In genomic region chr9:136762915-136763648, GRCh38 we compare ENCODE assay signal across 9 cellular contexts. TPM values are rescaled to one million over a fixed set of nuclear protein-coding genes. Genes with fewer than 3 reads are reported as not detected.
A peak's percentile ranks its signal among the peaks of the same experiment; 100 is the strongest.
DNase-seq lines count a peak whose midpoint lies in the region; ATAC-seq and TF ChIP-seq lines count a peak whose summit lies in the region.
"Had no signal": no experiment of that assay in that cellular context is flagged by ENCODE, and none has a peak within 500 bp of the region (broad histone marks: within the 10 kb centered on the region; RNA-seq: fewer than 3 reads in every experiment).

No MANE protein-coding gene starts in this region.

- H3K27me3 ChIP-seq in right cardiac atrium (ENCODE audit: control insufficient read depth, insufficient read depth) (no peaks in the 10 kb centered on the region), testis (no peaks in the 10 kb centered on the region), mammary epithelial cell (ENCODE audit: insufficient read depth, low read length) (peaks cover 2% of the 10 kb centered on the region)

- in situ Hi-C loops in mammary epithelial cell (cut with MboI; ENCODE audit: low sequenced_read_pairs in 2 of 2): no loop called here

- H3K79me2 ChIP-seq in mammary epithelial cell (ENCODE audit: insufficient read depth, low read length): no peaks in the 10 kb centered on the region

- WGBS in right cardiac atrium: 22% methylated on average over 37 of the region's 37 CpGs
- 6 to 35% methylated on average over 19 to 33 of the region's 37 CpGs for WGBS in testis, 2 donors
- 63% methylated on average over 5 of the region's 37 CpGs for WGBS in mammary epithelial cell (ENCODE audit: low coverage, missing lambda C conversion rate)

- no peaks in the 10 kb centered on the region for H3K9me3 ChIP-seq in right cardiac atrium (ENCODE audit: control insufficient read depth, low read length)
- no peaks in the 10 kb centered on the region for H3K9me3 ChIP-seq in testis
- no peaks in the 10 kb centered on the region for H3K9me3 ChIP-seq in mammary epithelial cell (replicated peaks; ENCODE audit: insufficient read depth, low read length)

- no peaks in the 10 kb centered on the region for H4K20me1 ChIP-seq in mammary epithelial cell (ENCODE audit: insufficient read depth, low read length)

- no peak overlapping the region for H3K27ac ChIP-seq in right cardiac atrium (ENCODE audit: low read length)
- H3K27ac ChIP-seq in testis: no peak overlapping the region
- no peak overlapping the region for H3K27ac ChIP-seq in mammary epithelial cell (ENCODE audit: insufficient read depth, low read depth, low read length)

- no peak overlapping the region for H3K4me2 ChIP-seq in mammary epithelial cell (ENCODE audit: insufficient read depth, low read depth, low read length)

- TF ChIP-seq CTCF in testis (IDR thresholded peaks at IDR 0.05) (no peak), mammary epithelial cell (conservative IDR thresholded peaks at IDR 0.05 in 1 of 2, IDR thresholded peaks at IDR 0.05 in 1 of 2; ENCODE audit: extremely low read depth in 1 of 2, insufficient read depth in 1 of 2, low read depth in 1 of 2, low read length in 2 of 2) (no peak)

- CTCF ChIA-PET in mammary epithelial cell (lab: Charles Lee; ENCODE audit: low non-redundant PET): no interaction called here

- H3K4me1 ChIP-seq in right cardiac atrium (ENCODE audit: control insufficient read depth, insufficient read depth, low read length) (no peaks in the 10 kb centered on the region), testis (peaks cover 2% of the 10 kb centered on the region), mammary epithelial cell (ENCODE audit: insufficient read depth, low read length) (peaks cover 10% of the 10 kb centered on the region)

- BruUV-seq in mammary epithelial cell (replicated peaks; lab: Mats Ljungman, UMichigan): no TSS peak

- H2AFZ ChIP-seq in mammary epithelial cell (ENCODE audit: low read depth, low read length): no peak overlapping the region

- dilution Hi-C loops in mammary epithelial cell (cut with HindIII; ENCODE audit: low sequenced_read_pairs): no loop called here

- no peak overlapping the region for H3K9ac ChIP-seq in mammary epithelial cell (ENCODE audit: insufficient read depth, low read length)

- intact Hi-C loops in right cardiac atrium (cut with DNase I): no loop called here
- intact Hi-C loops in testis (cut with DNase I; ENCODE audit: low total_unique reads): no loop called here
- intact Hi-C loops in mammary epithelial cell (cut with micrococcal nuclease): no loop called here

- TF ChIP-seq POLR2A in testis (IDR thresholded peaks at IDR 0.05): no peak

- H3K4me3 ChIP-seq in right cardiac atrium (ENCODE audit: low read length) (no peak overlapping the region), testis (peak overlapping the region in 1 of 2 donors; percentile 31), mammary epithelial cell (replicated peaks in 1 of 3; ENCODE audit: insufficient read depth in 1 of 3, low read depth in 2 of 3, low read length in 3 of 3) (no peak overlapping the region)

- H3K36me3 ChIP-seq in testis (ENCODE audit: low read depth, missing control alignments) (no peaks in the 10 kb centered on the region), mammary epithelial cell (ENCODE audit: insufficient read depth, low read length) (no peaks in the 10 kb centered on the region)

- peak; percentile 50 to 65 for ATAC-seq in right cardiac atrium
- no peak for ATAC-seq in GM21515 (IDR thresholded peaks at IDR 0.05; ENCODE audit: unreplicated experiment)

- DNase-seq in activated T-cell treated with anti-CD3 and anti-CD28 coated beads for 24 hours (ENCODE audit: low read depth): peak; percentile 46
- DNase-seq in activated T-cell treated with anti-CD3 and anti-CD28 coated beads for 4 hours: no peak
- peak; percentile 76 for DNase-seq in activated CD4-positive, alpha-beta T cell treated with anti-CD3 and anti-CD28 coated beads for 48 hours
- DNase-seq in right cardiac atrium: peak; percentile 75 to 83 (median 82)
- DNase-seq in testis: peak; percentile 72
- no peak for DNase-seq in NCI-H524 treated with DMSO at 0.1 percent for 48 hours (lab: John Stamatoyannopoulos, UW)
- no peak for DNase-seq in mammary epithelial cell

RNA-seq across cellular contexts. Expression of gene LCN15, which starts 1.2 kb away (rescaled TPM):
- total RNA-seq in right cardiac atrium (1 to 10 TPM in 2 of 4 donors, under 1 TPM in 2; 0.32 to 1.3 (median 0.87) TPM), testis (under 1 TPM in 1 of 2 donors, not detected in 1; 0.68 TPM), mammary epithelial cell (not detected)
- polyA plus RNA-seq in right cardiac atrium (2.1 TPM), testis (ENCODE audit: insufficient read depth, low read depth, low replicate concordance) (0.41 TPM), mammary epithelial cell (not detected)
- not detected for polyA minus RNA-seq in mammary epithelial cell
- total RNA-seq: T-helper 1 cell treated with Interleukin-12 subunit alpha and Interleukin-12 subunit beta and Interleukin-4 antibody, amounts not matched to agents 30 ng/mL and 1 ng/mL, for 36 hours had no signal

RNA-seq across cellular contexts. Expression of gene LCN8, which starts 5.0 kb away (rescaled TPM):
- total RNA-seq in right cardiac atrium (not detected), testis (not detected), mammary epithelial cell (not detected)
- polyA plus RNA-seq in right cardiac atrium (not detected), testis (ENCODE audit: insufficient read depth, low read depth, low replicate concordance) (2.0 TPM), mammary epithelial cell (not detected)
- not detected for polyA minus RNA-seq in mammary epithelial cell
- total RNA-seq: T-helper 1 cell treated with Interleukin-12 subunit alpha and Interleukin-12 subunit beta and Interleukin-4 antibody, amounts not matched to agents 30 ng/mL and 1 ng/mL, for 36 hours had no signal

RNA-seq across cellular contexts. Expression of gene LCN6, which starts 14.8 kb away (rescaled TPM):
- total RNA-seq in right cardiac atrium (10 to 100 TPM in 3 of 4 donors, 1 to 10 TPM in 1; 8.3 to 22.8 (median 16.9) TPM), testis (10 to 100 TPM; 11.3 to 19.1 TPM), mammary epithelial cell (not detected)
- polyA plus RNA-seq in right cardiac atrium (41.0 TPM), testis (ENCODE audit: insufficient read depth, low read depth, low replicate concordance) (7.8 TPM), mammary epithelial cell (not detected)
- not detected for polyA minus RNA-seq in mammary epithelial cell
- total RNA-seq: T-helper 1 cell treated with Interleukin-12 subunit alpha and Interleukin-12 subunit beta and Interleukin-4 antibody, amounts not matched to agents 30 ng/mL and 1 ng/mL, for 36 hours had no signal

RNA-seq across cellular contexts. Expression of gene LCN10, which starts 20.3 kb away (rescaled TPM):
- 10 to 100 TPM in 1 of 4 donors, 1 to 10 TPM in 3; 4.5 to 14.1 (median 7.7) TPM for total RNA-seq in right cardiac atrium
- 14.7 TPM for polyA plus RNA-seq in right cardiac atrium
- total RNA-seq in testis: 10 to 100 TPM in 1 of 2 donors, 1 to 10 TPM in 1; 8.3 to 11.7 TPM
- polyA plus RNA-seq in testis (ENCODE audit: insufficient read depth, low read depth, low replicate concordance): 8.7 TPM
- total RNA-seq in mammary epithelial cell: not detected
- polyA plus RNA-seq in mammary epithelial cell: not detected
- not detected for polyA minus RNA-seq in mammary epithelial cell

RNA-seq across cellular contexts. Expression of gene TMEM141, which starts 28.1 kb away (rescaled TPM):
- total RNA-seq in right cardiac atrium (100 to 1,000 TPM in 2 of 4 donors, 10 to 100 TPM in 2; 73.6 to 115 (median 100) TPM), testis (100 to 1,000 TPM; 108 to 127 TPM), mammary epithelial cell (10 to 100 TPM; 38.8 to 95.4 TPM)
- polyA plus RNA-seq in right cardiac atrium (158 TPM), testis (ENCODE audit: insufficient read depth, low read depth, low replicate concordance) (80.4 TPM), mammary epithelial cell (165 TPM)
- polyA minus RNA-seq in mammary epithelial cell: 55.5 TPM

Comparison
In these comparisons a context has a peak if more than half of its experiments do, and no peak if none do; other contexts are left out.
1. DNase-seq: peak in activated T-cell treated with anti-CD3 and anti-CD28 coated beads for 24 hours (single experiment), activated CD4-positive, alpha-beta T cell treated with anti-CD3 and anti-CD28 coated beads for 48 hours (single experiment), right cardiac atrium (3 of 3) and testis (single experiment); none in activated T-cell treated with anti-CD3 and anti-CD28 coated beads for 4 hours (single experiment), NCI-H524 treated with DMSO at 0.1 percent for 48 hours (single experiment) and mammary epithelial cell (single experiment).
2. RNA of gene LCN6, which starts 14.8 kb away (total RNA-seq): 8.3 to 22.8 TPM in right cardiac atrium and 11.3 to 19.1 TPM in testis; not detected in mammary epithelial cell; every median in the first group is over 4 times any median in the second.